Comparison of ENCODE assay signal across 2 cellular contexts in genomic region chr2:110103060-110103961, GRCh38.
TF ChIP-seq lines count a peak whose summit lies in the region.

No MANE protein-coding gene starts in this region.

TF ChIP-seq in A549, 52 proteins besides CTCF, POLR2A, EP300 and RAD21 (continued from another document):
- TF ChIP-seq ELK1 (IDR thresholded peaks at IDR 0.05; ENCODE audit: low read depth, low read length) = no peak
- TF ChIP-seq BHLHE40 (IDR thresholded peaks at IDR 0.05; ENCODE audit: low read depth, low read length) = no peak
- TF ChIP-seq CBX8 (IDR thresholded peaks at IDR 0.05) = no peak
- TF ChIP-seq CHD2 (IDR thresholded peaks at IDR 0.05; ENCODE audit: low read length, partially characterized antibody) = no peak
- TF ChIP-seq CEBPB (IDR thresholded peaks at IDR 0.05) = no peak
- TF ChIP-seq JUN (IDR thresholded peaks at IDR 0.05) = no peak
- no peak for TF ChIP-seq POLR2AphosphoS2 (conservative IDR thresholded peaks at IDR 0.05; ENCODE audit: low read length)

TF ChIP-seq in endothelial cell of umbilical vein, 7 proteins besides CTCF, POLR2A, EP300 and RAD21 (continued from another document):
- TF ChIP-seq FOS (IDR thresholded peaks at IDR 0.05; ENCODE audit: borderline replicate concordance, insufficient read depth, low read length) (no peak), JUN (IDR thresholded peaks at IDR 0.05; ENCODE audit: borderline replicate concordance, insufficient read depth, insufficient read length, low read depth) (no peak), MYC (IDR thresholded peaks at IDR 0.05; ENCODE audit: low read depth, low read length) (no peak), POLR2AphosphoS5 (IDR thresholded peaks at IDR 0.05; ENCODE audit: insufficient read depth, low read depth, low read length) (no peak), GATA2 (IDR thresholded peaks at IDR 0.05; ENCODE audit: insufficient read depth, insufficient read length, low read depth, low read length) (no peak)
